ENCODE assay signal across 10 cellular contexts in genomic region chr13:111203742-111204386, GRCh38.
A peak's percentile ranks its signal among the peaks of the same experiment; 100 is the strongest.
DNase-seq lines count a peak whose midpoint lies in the region; ATAC-seq and TF ChIP-seq lines count a peak whose summit lies in the region.
"Had no signal": no experiment of that assay in that cellular context is flagged by ENCODE, and none has a peak within 500 bp of the region (broad histone marks: within the 10 kb centered on the region; RNA-seq: fewer than 3 reads in every experiment).

No MANE protein-coding gene starts in this region.

- H3K36me3 ChIP-seq in SU-DHL-6 (ENCODE audit: low read length) (no peaks in the 10 kb centered on the region), stomach smooth muscle (ENCODE audit: control insufficient read depth in 2 of 2, insufficient read depth in 2 of 2, low read length in 2 of 2) (no peaks in the 10 kb centered on the region)

- H3K9me3 Mint-ChIP-seq in activated CD4-positive, alpha-beta T cell treated with anti-CD3 and anti-CD28 coated beads for 36 hours (ENCODE audit: low read depth) = no peaks in the 10 kb centered on the region
- H3K9me3 Mint-ChIP-seq in immature natural killer cell = no peaks in the 10 kb centered on the region

- no peaks in the 10 kb centered on the region for H3K27me3 Mint-ChIP-seq in activated CD4-positive, alpha-beta T cell treated with anti-CD3 and anti-CD28 coated beads for 36 hours
- peaks cover 0 to 1% (median 0%) of the 10 kb centered on the region in 3 donors for H3K27me3 Mint-ChIP-seq in immature natural killer cell (ENCODE audit: low read depth in 3 of 3)

- H4K20me1 ChIP-seq in SU-DHL-6 (ENCODE audit: low read depth, low read length) = no peaks in the 10 kb centered on the region

- no peak for DNase-seq in activated CD4-positive, alpha-beta T cell treated with anti-CD3 and anti-CD28 coated beads for 36 hours
- DNase-seq in activated CD4-positive, alpha-beta T cell treated with anti-CD3 and anti-CD28 coated beads, Interleukin-2, amount 50 U/mL, for 1 hour = no peak
- DNase-seq in immature natural killer cell (no peak), KG1 (lab: John Stamatoyannopoulos, UW) (no peak), SIG-M5 treated with dmso at 0.1 percent for 504 hours (lab: John Stamatoyannopoulos, UW; ENCODE audit: unreplicated experiment) (no peak), AML-193 (lab: John Stamatoyannopoulos, UW) (no peak)
- DNase-seq: stimulated activated naive CD4-positive, alpha-beta T cell had no signal

- H2AFZ ChIP-seq in SU-DHL-6 (ENCODE audit: low read depth, low read length, severe bottlenecking) = no peak overlapping the region

- no peak overlapping the region for H3K4me3 Mint-ChIP-seq in activated CD4-positive, alpha-beta T cell treated with anti-CD3 and anti-CD28 coated beads for 36 hours
- H3K4me3 Mint-ChIP-seq in immature natural killer cell = peak overlapping the region; percentile 24 to 57 (median 44)

- H3K9me3 ChIP-seq in SU-DHL-6 (ENCODE audit: insufficient read depth, low read length) = no peaks in the 10 kb centered on the region
- no peaks in the 10 kb centered on the region for H3K9me3 ChIP-seq in stomach smooth muscle (ENCODE audit: control insufficient read depth in 2 of 2, low read length in 2 of 2)
- H3K9me3 ChIP-seq: SJSA1 had no signal

- H3K4me1 ChIP-seq in stomach smooth muscle (ENCODE audit: control insufficient read depth, insufficient read depth, low read length) = peaks cover 20% of the 10 kb centered on the region

- peak overlapping the region; percentile 67 for H3K27ac ChIP-seq in SU-DHL-6 (ENCODE audit: low read depth, low read length)
- H3K27ac ChIP-seq in stomach smooth muscle (ENCODE audit: low read length) = peak overlapping the region; percentile 31
- H3K27ac ChIP-seq: SJSA1 had no signal

- peak overlapping the region; percentile 21 for H3K27ac Mint-ChIP-seq in activated CD4-positive, alpha-beta T cell treated with anti-CD3 and anti-CD28 coated beads for 36 hours
- peak overlapping the region; percentile 33 to 90 (median 76) for H3K27ac Mint-ChIP-seq in immature natural killer cell

- H3K27me3 ChIP-seq in SU-DHL-6 (ENCODE audit: low read length) (no peaks in the 10 kb centered on the region), stomach smooth muscle (ENCODE audit: control insufficient read depth in 1 of 2, insufficient read depth in 2 of 2, low read length in 2 of 2) (no peaks in the 10 kb centered on the region)
- H3K27me3 ChIP-seq: SJSA1 had no signal

- no peaks in the 10 kb centered on the region for H3K9me2 ChIP-seq in SU-DHL-6 (replicated peaks; ENCODE audit: insufficient read depth, low read length)

- peak overlapping the region; percentile 38 for H3K9ac ChIP-seq in SU-DHL-6 (ENCODE audit: low read length)
- no peak overlapping the region for H3K9ac ChIP-seq in stomach smooth muscle (ENCODE audit: low read length in 2 of 2)

- peaks cover 21% of the 10 kb centered on the region for H3K36me3 Mint-ChIP-seq in activated CD4-positive, alpha-beta T cell treated with anti-CD3 and anti-CD28 coated beads for 36 hours (ENCODE audit: low read depth)
- H3K36me3 Mint-ChIP-seq in immature natural killer cell = peaks cover 0 to 19% (median 9%) of the 10 kb centered on the region in 3 donors

- peak overlapping the region; percentile 53 for H3K4me2 ChIP-seq in SU-DHL-6 (ENCODE audit: low read depth, low read length, poor library complexity, severe bottlenecking)

- TF ChIP-seq CTCF in SU-DHL-6 (IDR thresholded peaks at IDR 0.05; ENCODE audit: insufficient read depth, low read length, poor library complexity, severe bottlenecking) = no peak

- peak overlapping the region; percentile 28 for H3K4me3 ChIP-seq in SU-DHL-6 (ENCODE audit: insufficient read depth, low read length, poor library complexity, severe bottlenecking)
- peak overlapping the region in 1 of 2 donors; percentile 54 for H3K4me3 ChIP-seq in stomach smooth muscle (ENCODE audit: low read length in 2 of 2)
- H3K4me3 ChIP-seq: SJSA1 had no signal

- intact Hi-C loops in activated CD4-positive, alpha-beta T cell treated with anti-CD3 and anti-CD28 coated beads for 36 hours (cut with DNase I, micrococcal nuclease) = no loop called here

- POLR2A ChIA-PET in activated CD4-positive, alpha-beta T cell treated with anti-CD3 and anti-CD28 coated beads for 36 hours (lab: Charles Lee) = interaction anchor here (1.2 kb wide), 1 partner anchor 8 kb away, joined by 3 read pairs; no protein-coding TSS in a partner anchor

- H3K4me1 Mint-ChIP-seq in activated CD4-positive, alpha-beta T cell treated with anti-CD3 and anti-CD28 coated beads for 36 hours = peaks cover 69% of the 10 kb centered on the region
- H3K4me1 Mint-ChIP-seq in immature natural killer cell = peaks cover 69 to 92% of the 10 kb centered on the region in 2 donors

- peaks cover 10% of the 10 kb centered on the region for H3F3A ChIP-seq in SU-DHL-6 (ENCODE audit: insufficient read depth)

- no peak for ATAC-seq in activated CD4-positive, alpha-beta T cell treated with anti-CD3 and anti-CD28 coated beads for 36 hours

- CTCF ChIA-PET in activated CD4-positive, alpha-beta T cell treated with anti-CD3 and anti-CD28 coated beads for 36 hours (lab: Charles Lee) = interaction anchor here (0.6 to 1.6 kb wide), 9 partner anchors 8 to 282 kb away, joined by 3 to 4 read pairs (median 3); no protein-coding TSS in a partner anchor

- peaks cover 80% of the 10 kb centered on the region for H3K79me2 ChIP-seq in SU-DHL-6 (ENCODE audit: insufficient read depth, low read length)
